17 cellular contexts compared by ENCODE assay signal in the genomic region with DNA sequence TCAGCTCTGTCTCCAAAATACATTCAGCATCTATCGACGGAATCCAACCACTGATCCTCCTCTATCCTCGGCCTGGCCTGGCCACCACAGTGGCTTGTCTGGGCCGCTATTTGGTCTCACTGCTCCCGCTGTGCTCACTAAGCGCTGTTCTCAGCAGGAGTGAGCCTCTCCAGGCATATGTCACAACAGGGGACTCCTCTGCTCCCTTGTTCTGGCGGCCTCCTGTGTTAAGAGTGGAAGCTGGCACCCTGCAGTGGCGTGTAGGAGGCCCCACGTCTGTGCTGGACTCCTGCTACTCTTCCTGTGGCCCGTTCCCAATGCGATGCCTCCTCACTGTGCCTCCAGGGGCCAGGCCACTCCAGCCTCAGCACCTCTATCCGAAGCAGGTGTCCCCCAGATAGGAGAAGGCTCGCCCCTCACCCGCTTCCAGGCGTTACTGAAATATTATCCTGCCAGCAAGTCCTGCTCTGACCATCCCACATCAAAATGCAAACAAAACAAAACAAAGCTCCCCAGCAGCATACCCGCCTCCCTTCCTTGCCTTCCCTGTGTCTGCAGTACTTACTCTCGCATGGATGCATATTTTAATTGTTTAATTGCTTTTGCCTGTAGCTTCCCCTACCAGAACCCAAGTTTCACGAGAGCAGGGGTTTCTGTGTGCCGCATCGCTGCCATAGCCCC. TPM values are rescaled to one million over a fixed set of nuclear protein-coding genes. Genes with fewer than 3 reads are reported as not detected.
A peak's percentile ranks its signal among the peaks of the same experiment; 100 is the strongest.
DNase-seq lines count a peak whose midpoint lies in the region; ATAC-seq, FAIRE-seq and TF ChIP-seq lines count a peak whose summit lies in the region.
"Had no signal": no experiment of that assay in that cellular context is flagged by ENCODE, and none has a peak within 500 bp of the region (broad histone marks: within the 10 kb centered on the region; RNA-seq: fewer than 3 reads in every experiment).

No MANE protein-coding gene starts in this region.

- no peak for TF ChIP-seq POLR2A in H1 (IDR thresholded peaks at IDR 0.05; ENCODE audit: control extremely low read depth in 1 of 2, low read depth in 2 of 2, low read length in 2 of 2)

- H3K79me1 ChIP-seq in H1 (ENCODE audit: low read depth, low read length): no peaks in the 10 kb centered on the region; the same call in 1 of the 2 replicates

- H3K4me3 ChIP-seq in H1 (ENCODE audit: extremely low read depth in 1 of 4, insufficient read depth in 2 of 4, low read depth in 3 of 4, low read length in 4 of 4): no peak overlapping the region
- H3K4me3 ChIP-seq: esophagus muscularis mucosa, lung, tibial artery had no signal

- no peak overlapping the region for H2BK20ac ChIP-seq in H1 (ENCODE audit: low read length)

- peak in 1 of 3 experiments; percentile 5; a peak in 1 of 4 replicates for TF ChIP-seq CTCF in H1 (IDR thresholded peaks at IDR 0.05; ENCODE audit: control extremely low read depth in 1 of 3, insufficient read depth in 1 of 3, low read depth in 1 of 3, low read length in 3 of 3)

- POLR2A ChIA-PET in H1 (lab: Charles Lee; ENCODE audit: partially characterized antibody): interaction anchor here (1.6 kb wide), 1 partner anchor 11 kb away, joined by 6 read pairs; no protein-coding TSS in a partner anchor

- TF ChIP-seq RAD21 in H1 (IDR thresholded peaks at IDR 0.05 in 1 of 2, conservative IDR thresholded peaks at IDR 0.05 in 1 of 2; ENCODE audit: low read depth in 2 of 2, low read length in 2 of 2): 0 out of 4 replicates have a peak, but pooled peaks of 1 of the 2 experiments have one; percentile 13

- no peak overlapping the region for H3K23ac ChIP-seq in H1 (ENCODE audit: insufficient read length)

- no peaks in the 10 kb centered on the region for H3K9me3 Mint-ChIP-seq in activated naive CD4-positive, alpha-beta T cell treated with anti-CD3 and anti-CD28 coated beads, Interleukin-2, amount 50 U/mL, for 72 hours
- H3K9me3 Mint-ChIP-seq: T-helper 1 cell treated with Interleukin-12 subunit alpha and Interleukin-12 subunit beta and Interleukin-4 antibody, amounts not matched to agents 30 μg/mL and 1 μg/mL, for 36 hours had no signal

- H3K9ac ChIP-seq in H1 (replicated peaks in 1 of 4; ENCODE audit: extremely low read depth in 1 of 4, low read depth in 3 of 4, low read length in 3 of 4): no peak overlapping the region

- no peak overlapping the region for H3K56ac ChIP-seq in H1 (replicated peaks; ENCODE audit: insufficient read length, low read depth, low read length)

- no peaks in the 10 kb centered on the region for H3K27me3 ChIP-seq in H1 (replicated peaks in 1 of 4; ENCODE audit: control insufficient read depth in 3 of 4, extremely low read depth in 1 of 4, insufficient read depth in 3 of 4, low read length in 3 of 4)
- H3K27me3 ChIP-seq: esophagus muscularis mucosa, tibial artery had no signal

- H3K23me2 ChIP-seq in H1 (ENCODE audit: low read depth, low read length): 0 out of 2 replicates have a peak, but pooled peaks cover 2% of the 10 kb centered on the region

- CTCF ChIA-PET in H1 (lab: Charles Lee; ENCODE audit: partially characterized antibody): interaction anchor here (0.6 to 1.1 kb wide), 8 partner anchors 11 to 423 kb away, joined by 3 to 9 read pairs (median 3); no protein-coding TSS in a partner anchor

- H3K79me2 ChIP-seq in H1 (ENCODE audit: control insufficient read depth in 1 of 2, insufficient read depth in 2 of 2, low read length in 2 of 2): no peaks in the 10 kb centered on the region; a peak in 1 of 4 replicates

- H3K36me3 ChIP-seq in H1 (ENCODE audit: control insufficient read depth in 2 of 4, insufficient read depth in 4 of 4, low read length in 3 of 4): peaks cover 0 to 16% (median 2%) of the 10 kb centered on the region in 4 experiments; a peak in 4 of 8 replicates

- H3K27ac ChIP-seq in H1 (ENCODE audit: low read depth, low read length) (no peak overlapping the region), temporal lobe (ENCODE audit: low read depth, low read length) (peak overlapping the region; percentile 36)
- H3K27ac ChIP-seq: esophagus muscularis mucosa, tibial artery had no signal

- H3K4me1 ChIP-seq in H1 (replicated peaks in 1 of 4; ENCODE audit: control insufficient read depth in 3 of 4, insufficient read depth in 4 of 4, low read length in 3 of 4): peaks cover 0 to 14% (median 6%) of the 10 kb centered on the region in 4 experiments; a peak in 5 of 7 replicates
- H3K4me1 ChIP-seq: tibial artery had no signal

- no peak overlapping the region for H2BK120ac ChIP-seq in H1 (replicated peaks; ENCODE audit: low read depth, low read length)

- 0 out of 4 replicates have a peak overlapping the region, but pooled peaks of 1 of the 2 experiments have one; percentile 0 for H3K4me2 ChIP-seq in H1 (ENCODE audit: insufficient read depth in 1 of 2, low read depth in 2 of 2, low read length in 2 of 2)

- DNase-seq in activated naive CD4-positive, alpha-beta T cell treated with anti-CD3 and anti-CD28 coated beads, Interleukin-2, amount 50 U/mL, for 72 hours (ENCODE audit: low spot score in 2 of 2): no peak
- DNase-seq in activated naive CD4-positive, alpha-beta T cell treated with anti-CD3 and anti-CD28 coated beads, Interleukin-2, amount 50 U/mL, for 16 hours: no peak
- DNase-seq in NCI-H510A treated with DMSO at 0.1 percent for 48 hours (lab: John Stamatoyannopoulos, UW) (peak; percentile 30), H1 (ENCODE audit: low read depth in 1 of 2, low spot score in 2 of 2) (no peak), SK-N-DZ (ENCODE audit: low spot score) (no peak), NOMO-1 treated with dmso at 0.1 percent for 144 hours (lab: John Stamatoyannopoulos, UW; ENCODE audit: unreplicated experiment) (no peak)
- DNase-seq: ACHN; activated CD4-positive, alpha-beta T cell treated with anti-CD3 and anti-CD28 coated beads, Interleukin-2, amount 50 U/mL, for 4 hours; activated effector memory CD4-positive, alpha-beta T cell treated with anti-CD3 and anti-CD28 coated beads, Interleukin-2, amount 50 U/mL, for 16 hours had no signal

- no peak overlapping the region for H3K14ac ChIP-seq in H1 (ENCODE audit: insufficient read length)

- H2AK5ac ChIP-seq in H1 (ENCODE audit: low read depth, low read length): no peak overlapping the region

- H2AFZ ChIP-seq in H1 (ENCODE audit: low read length): no peak overlapping the region

- peaks cover 2 to 13% of the 10 kb centered on the region in 2 experiments; a peak in 1 of 4 replicates for H3K9me3 ChIP-seq in H1 (ENCODE audit: insufficient read depth in 2 of 2, low read depth in 1 of 2, low read length in 1 of 2)
- H3K9me3 ChIP-seq: esophagus muscularis mucosa, tibial artery had no signal

- TF ChIP-seq EP300 in H1 (IDR thresholded peaks at IDR 0.05; ENCODE audit: borderline replicate concordance in 1 of 2, low read depth in 2 of 2, low read length in 2 of 2): no peak

- H3K18ac ChIP-seq in H1 (ENCODE audit: extremely low read depth, low read length): 0 out of 2 replicates have a peak overlapping the region, but pooled peaks have one; percentile 87

- peak overlapping the region; percentile 87; the same call in 1 of the 2 replicates for H2BK12ac ChIP-seq in H1 (ENCODE audit: low read depth, low read length)

- peak overlapping the region; percentile 28; the same call in 1 of the 2 replicates for H2BK5ac ChIP-seq in H1 (ENCODE audit: low read depth, low read length)

- 71% methylated on average over 20 of the region's 20 CpGs; no CpG with 5 or more reads in 1 of the 2 experiments for WGBS in H1 (ENCODE audit: extremely low coverage in 1 of 2, insufficient coverage in 1 of 2, insufficient read length in 1 of 2, insufficient replicate concordance in 2 of 2, low coverage in 1 of 2, low lambda C conversion rate in 2 of 2, missing lambda C conversion rate in 1 of 2), 2 experiments

- H4K91ac ChIP-seq in H1 (replicated peaks; ENCODE audit: insufficient read length, low read length): no peak overlapping the region

- FAIRE-seq in H1 (lab: Jason Lieb, UNC): no peak
- FAIRE-seq: D721Med had no signal

- H3K27ac Mint-ChIP-seq in activated naive CD4-positive, alpha-beta T cell treated with anti-CD3 and anti-CD28 coated beads, Interleukin-2, amount 50 U/mL, for 72 hours: peak overlapping the region; percentile 8 to 9
- H3K27ac Mint-ChIP-seq: T-helper 1 cell treated with Interleukin-12 subunit alpha and Interleukin-12 subunit beta and Interleukin-4 antibody, amounts not matched to agents 30 μg/mL and 1 μg/mL, for 36 hours had no signal

- no peak for ATAC-seq in activated naive CD4-positive, alpha-beta T cell treated with anti-CD3 and anti-CD28 coated beads, Interleukin-2, amount 50 U/mL, for 72 hours
- no peak for ATAC-seq in SK-N-SH treated with all-trans-retinoic acid at 6 μM for 48 hours
- ATAC-seq: Panc1 had no signal

- no peak overlapping the region for H4K8ac ChIP-seq in H1 (ENCODE audit: extremely low read depth, insufficient read depth, low read length)

- peaks cover 0 to 23% of the 10 kb centered on the region in 2 donors for H3K36me3 Mint-ChIP-seq in activated naive CD4-positive, alpha-beta T cell treated with anti-CD3 and anti-CD28 coated beads, Interleukin-2, amount 50 U/mL, for 72 hours

- H4K20me1 ChIP-seq in H1 (replicated peaks in 1 of 2; ENCODE audit: control insufficient read depth in 1 of 2, insufficient read depth in 2 of 2, low read length in 2 of 2): no peaks in the 10 kb centered on the region

- H3K4ac ChIP-seq in H1 (replicated peaks; ENCODE audit: insufficient read length, low read depth, low read length): no peak overlapping the region

- no peak overlapping the region; the same call in 1 of the 2 replicates for H2BK15ac ChIP-seq in H1 (ENCODE audit: low read length)

- no peak overlapping the region for H4K5ac ChIP-seq in H1 (ENCODE audit: insufficient read length, low read depth, low read length)

RNA-seq across cellular contexts. Expression of a gene that starts 39.9 kb away (rescaled TPM):
- 10 to 100 TPM; 28.6 to 49.3 TPM for total RNA-seq in activated naive CD4-positive, alpha-beta T cell treated with anti-CD3 and anti-CD28 coated beads, Interleukin-2, amount 50 U/mL, for 72 hours
- 46.3 and 47.0 TPM in 2 replicates for total RNA-seq in H1 (2021; fragmentation: NEBNext Ultra II Directional; extraction: Animal tissue kit (Norgen Biotek cat#: 25700))
- 34.4 and 36.1 TPM in 2 replicates for polyA plus RNA-seq in H1 (2011; rRNA removed)
- 40.9 TPM for polyA plus RNA-seq in H1 (2011; cell fraction: cytosol; rRNA removed)
- 61.8 TPM for polyA plus RNA-seq in H1 (2011; cell fraction: nucleus; rRNA removed)
- polyA plus RNA-seq in H1 (2012, experiment 1 of 2): 34.0 to 45.9 TPM (median 38.7 TPM) in 4 replicates
- polyA plus RNA-seq in H1 (2012, experiment 2 of 2): 25.7 TPM
- polyA plus RNA-seq in H1 (2013, experiment 1 of 2): 24.5 TPM
- 24.1 TPM for polyA plus RNA-seq in H1 (2013, experiment 2 of 2)
- 82.8 and 83.4 TPM in 2 replicates for polyA minus RNA-seq in H1 (2011; rRNA and poly(A)+ RNA removed)
- 34.1 TPM for polyA minus RNA-seq in H1 (2011; cell fraction: cytosol; rRNA and poly(A)+ RNA removed)
- polyA minus RNA-seq in H1 (2011; cell fraction: nucleus; rRNA and poly(A)+ RNA removed): 86.2 TPM
- 11.3 TPM for total RNA-seq in temporal lobe
- 27.9 and 41.2 TPM in 2 replicates for polyA plus RNA-seq in SK-N-DZ (2014; cell fraction: cytosol; rRNA removed)
- 34.9 and 45.0 TPM in 2 replicates for polyA plus RNA-seq in SK-N-DZ (2014; cell fraction: nucleus; rRNA removed)

RNA-seq across cellular contexts. Expression of a gene that starts 39.9 kb away (rescaled TPM):
- total RNA-seq in activated naive CD4-positive, alpha-beta T cell treated with anti-CD3 and anti-CD28 coated beads, Interleukin-2, amount 50 U/mL, for 72 hours: 10 to 100 TPM; 13.7 to 24.4 TPM
- total RNA-seq in H1 (2021; fragmentation: NEBNext Ultra II Directional; extraction: Animal tissue kit (Norgen Biotek cat#: 25700)): 46.2 and 48.6 TPM in 2 replicates
- polyA plus RNA-seq in H1 (2011; rRNA removed): 91.9 and 101 TPM in 2 replicates
- polyA plus RNA-seq in H1 (2011; cell fraction: cytosol; rRNA removed): 80.9 TPM
- 58.7 TPM for polyA plus RNA-seq in H1 (2011; cell fraction: nucleus; rRNA removed)
- polyA plus RNA-seq in H1 (2012, experiment 1 of 2): 72.5 to 81.1 TPM (median 75.3 TPM) in 4 replicates
- 52.9 TPM for polyA plus RNA-seq in H1 (2012, experiment 2 of 2)
- polyA plus RNA-seq in H1 (2013, experiment 1 of 2): 89.7 TPM
- polyA plus RNA-seq in H1 (2013, experiment 2 of 2): 84.1 TPM
- polyA minus RNA-seq in H1 (2011; rRNA and poly(A)+ RNA removed): 18.9 and 21.6 TPM in 2 replicates
- 12.1 TPM for polyA minus RNA-seq in H1 (2011; cell fraction: cytosol; rRNA and poly(A)+ RNA removed)
- polyA minus RNA-seq in H1 (2011; cell fraction: nucleus; rRNA and poly(A)+ RNA removed): 22.8 TPM
- total RNA-seq in temporal lobe: 27.5 TPM
- 13.6 and 23.3 TPM in 2 replicates for polyA plus RNA-seq in SK-N-DZ (2014; cell fraction: cytosol; rRNA removed)
- polyA plus RNA-seq in SK-N-DZ (2014; cell fraction: nucleus; rRNA removed): 6.6 and 29.7 TPM in 2 replicates
